In genomic region chr12:113242018-113242418, GRCh38 we compare ENCODE assay signal across 10 cellular contexts. TPM values are rescaled to one million over a fixed set of nuclear protein-coding genes. Genes with fewer than 3 reads are reported as not detected.
DNase-seq lines count a peak whose midpoint lies in the region; FAIRE-seq and TF ChIP-seq lines count a peak whose summit lies in the region.
"Had no signal": no experiment of that assay in that cellular context is flagged by ENCODE, and none has a peak within 500 bp of the region (broad histone marks: within the 10 kb centered on the region; RNA-seq: fewer than 3 reads in every experiment).

No MANE protein-coding gene starts in this region.

- dilution Hi-C loops in keratinocyte (cut with MboI; ENCODE audit: extremely low pct_ligation_motif_present, low sequenced_read_pairs) = no loop called here

- H2AFZ ChIP-seq in keratinocyte (ENCODE audit: control insufficient read depth, low read length) = peak overlapping the region; percentile 22

- H3K9me3 ChIP-seq in keratinocyte (ENCODE audit: control insufficient read depth, low read depth, low read length) = no peaks in the 10 kb centered on the region

- peak overlapping the region; percentile 94 for H3K27ac ChIP-seq in keratinocyte (ENCODE audit: control insufficient read depth, insufficient read depth, low read length)
- peak overlapping the region; percentile 82 for H3K27ac ChIP-seq in temporal lobe (ENCODE audit: low read depth, low read length)

- no peaks in the 10 kb centered on the region for H3K27me3 ChIP-seq in keratinocyte (ENCODE audit: control insufficient read depth, extremely low read depth, insufficient read depth, low read length)

- H3K9ac ChIP-seq in keratinocyte (ENCODE audit: control insufficient read depth, extremely low read depth, insufficient read depth, low read length) = peak overlapping the region; percentile 68

- no peaks in the 10 kb centered on the region for H4K20me1 ChIP-seq in keratinocyte (ENCODE audit: control insufficient read depth, extremely low read depth, insufficient read depth, low read length)

- DNase-seq in DMS 273 (lab: John Stamatoyannopoulos, UW; ENCODE audit: unreplicated experiment) (peak; percentile 53), DMS 273 treated with DMSO at 0.1 percent for 48 hours (lab: John Stamatoyannopoulos, UW) (no peak), T1000 (lab: John Stamatoyannopoulos, UW) (peak; percentile 59), keratinocyte (ENCODE audit: low read depth, low spot score) (no peak), cerebellar nuclear complex (lab: John Stamatoyannopoulos, UW) (no peak)
- no peak for DNase-seq in activated naive CD4-positive, alpha-beta T cell treated with anti-CD3 and anti-CD28 coated beads, Interleukin-2, amount 50 U/mL, for 16 hours
- no peak for DNase-seq in activated CD8-positive, alpha-beta memory T cell treated with anti-CD3 and anti-CD28 coated beads for 24 hours
- DNase-seq: activated CD8-positive, alpha-beta T cell treated with anti-CD3 and anti-CD28 coated beads for 36 hours had no signal

- no peaks in the 10 kb centered on the region for H3K9me1 ChIP-seq in keratinocyte (ENCODE audit: control insufficient read depth, extremely low read depth, insufficient read depth, low read length)

- no peaks in the 10 kb centered on the region for H3K79me2 ChIP-seq in keratinocyte (ENCODE audit: control insufficient read depth, insufficient read depth, low read length)

- peak overlapping the region in 1 of 3 experiments; percentile 22 for H3K4me3 ChIP-seq in keratinocyte (ENCODE audit: control insufficient read depth in 2 of 3, extremely low read depth in 1 of 3, insufficient read depth in 2 of 3, low read depth in 1 of 3, low read length in 3 of 3)

- peaks cover 60% of the 10 kb centered on the region for H3K4me1 ChIP-seq in keratinocyte (ENCODE audit: control insufficient read depth, extremely low read depth, insufficient read depth, low read length)

- no peak for FAIRE-seq in keratinocyte (lab: Jason Lieb, UNC)
- FAIRE-seq: A204.1 had no signal

- H3K36me3 ChIP-seq in keratinocyte (ENCODE audit: control insufficient read depth in 2 of 2, extremely low read depth in 1 of 2, insufficient read depth in 2 of 2, low read length in 2 of 2) = no peaks in the 10 kb centered on the region

- H3K4me2 ChIP-seq in keratinocyte (ENCODE audit: control insufficient read depth, extremely low read depth, insufficient read depth, low read depth, low read length) = peak overlapping the region; percentile 80

- no peak for TF ChIP-seq CTCF in keratinocyte (optimal IDR thresholded peaks at IDR 0.05 in 1 of 3, IDR thresholded peaks at IDR 0.05 in 1 of 3, conservative IDR thresholded peaks at IDR 0.05 in 1 of 3; ENCODE audit: extremely low read depth in 1 of 3, insufficient read depth in 2 of 3, low read length in 3 of 3)

RNA-seq across cellular contexts. Expression of gene TPCN1, which starts 20.8 kb away (rescaled TPM):
- polyA plus RNA-seq in keratinocyte = 6.8 to 13.9 TPM (median 8.0 TPM) in 3 replicates
- 5.1 TPM for polyA plus RNA-seq in keratinocyte (2011; ENCODE audit: low read depth)
- 4.0 and 5.0 TPM in 2 replicates for polyA plus RNA-seq in keratinocyte (2011; cell fraction: cytosol; rRNA removed)
- 33.9 and 38.8 TPM in 2 replicates for polyA plus RNA-seq in keratinocyte (2011; cell fraction: nucleus; rRNA removed)
- polyA plus RNA-seq in keratinocyte (2012; ENCODE audit: low replicate concordance) = 11.8 and 13.3 TPM in 2 replicates
- 11.1 to 34.4 TPM (median 17.2 TPM) in 3 replicates for polyA minus RNA-seq in keratinocyte
- polyA minus RNA-seq in keratinocyte (2011; cell fraction: cytosol; rRNA and poly(A)+ RNA removed) = 12.3 TPM
- polyA minus RNA-seq in keratinocyte (2011; cell fraction: nucleus; rRNA and poly(A)+ RNA removed) = 28.4 and 32.3 TPM in 2 replicates
- 4.2 TPM for total RNA-seq in temporal lobe

RNA-seq across cellular contexts. Expression of gene RITA1, which starts 56.5 kb away (rescaled TPM):
- 11.8 to 14.5 TPM (median 14.5 TPM) in 3 replicates for polyA plus RNA-seq in keratinocyte
- polyA plus RNA-seq in keratinocyte (2011; ENCODE audit: low read depth) = 3.5 TPM
- 10.5 and 16.6 TPM in 2 replicates for polyA plus RNA-seq in keratinocyte (2011; cell fraction: cytosol; rRNA removed)
- polyA plus RNA-seq in keratinocyte (2011; cell fraction: nucleus; rRNA removed) = 5.8 and 7.6 TPM in 2 replicates
- 9.1 and 16.3 TPM in 2 replicates for polyA plus RNA-seq in keratinocyte (2012; ENCODE audit: low replicate concordance)
- 8.0 to 9.3 TPM (median 8.6 TPM) in 3 replicates for polyA minus RNA-seq in keratinocyte
- polyA minus RNA-seq in keratinocyte (2011; cell fraction: cytosol; rRNA and poly(A)+ RNA removed) = 20.1 TPM
- 4.2 and 4.8 TPM in 2 replicates for polyA minus RNA-seq in keratinocyte (2011; cell fraction: nucleus; rRNA and poly(A)+ RNA removed)
- total RNA-seq in temporal lobe = 6.6 TPM

RNA-seq across cellular contexts. Expression of gene DDX54, which starts 56.7 kb away (rescaled TPM):
- polyA plus RNA-seq in keratinocyte = 42.1 to 47.3 TPM (median 44.6 TPM) in 3 replicates
- 140 TPM for polyA plus RNA-seq in keratinocyte (2011; ENCODE audit: low read depth)
- 27.7 and 54.7 TPM in 2 replicates for polyA plus RNA-seq in keratinocyte (2011; cell fraction: cytosol; rRNA removed)
- polyA plus RNA-seq in keratinocyte (2011; cell fraction: nucleus; rRNA removed) = 61.3 and 74.7 TPM in 2 replicates
- polyA plus RNA-seq in keratinocyte (2012; ENCODE audit: low replicate concordance) = 28.7 and 46.8 TPM in 2 replicates
- 38.0 to 74.1 TPM (median 38.7 TPM) in 3 replicates for polyA minus RNA-seq in keratinocyte
- 35.7 TPM for polyA minus RNA-seq in keratinocyte (2011; cell fraction: cytosol; rRNA and poly(A)+ RNA removed)
- polyA minus RNA-seq in keratinocyte (2011; cell fraction: nucleus; rRNA and poly(A)+ RNA removed) = 22.9 and 31.4 TPM in 2 replicates
- 12.5 TPM for total RNA-seq in temporal lobe

Comparison
In these comparisons a context has a peak if more than half of its experiments do, and no peak if none do; other contexts are left out.
1. DNase-seq: peak in DMS 273 (single experiment) and T1000 (single experiment); none in DMS 273 treated with DMSO at 0.1 percent for 48 hours (single experiment), keratinocyte (single experiment), activated naive CD4-positive, alpha-beta T cell treated with anti-CD3 and anti-CD28 coated beads, Interleukin-2, amount 50 U/mL, for 16 hours (single experiment), activated CD8-positive, alpha-beta memory T cell treated with anti-CD3 and anti-CD28 coated beads for 24 hours (single experiment) and cerebellar nuclear complex (0 of 2).